Comparison of ENCODE assay signal across 13 cellular contexts in the genomic region with DNA sequence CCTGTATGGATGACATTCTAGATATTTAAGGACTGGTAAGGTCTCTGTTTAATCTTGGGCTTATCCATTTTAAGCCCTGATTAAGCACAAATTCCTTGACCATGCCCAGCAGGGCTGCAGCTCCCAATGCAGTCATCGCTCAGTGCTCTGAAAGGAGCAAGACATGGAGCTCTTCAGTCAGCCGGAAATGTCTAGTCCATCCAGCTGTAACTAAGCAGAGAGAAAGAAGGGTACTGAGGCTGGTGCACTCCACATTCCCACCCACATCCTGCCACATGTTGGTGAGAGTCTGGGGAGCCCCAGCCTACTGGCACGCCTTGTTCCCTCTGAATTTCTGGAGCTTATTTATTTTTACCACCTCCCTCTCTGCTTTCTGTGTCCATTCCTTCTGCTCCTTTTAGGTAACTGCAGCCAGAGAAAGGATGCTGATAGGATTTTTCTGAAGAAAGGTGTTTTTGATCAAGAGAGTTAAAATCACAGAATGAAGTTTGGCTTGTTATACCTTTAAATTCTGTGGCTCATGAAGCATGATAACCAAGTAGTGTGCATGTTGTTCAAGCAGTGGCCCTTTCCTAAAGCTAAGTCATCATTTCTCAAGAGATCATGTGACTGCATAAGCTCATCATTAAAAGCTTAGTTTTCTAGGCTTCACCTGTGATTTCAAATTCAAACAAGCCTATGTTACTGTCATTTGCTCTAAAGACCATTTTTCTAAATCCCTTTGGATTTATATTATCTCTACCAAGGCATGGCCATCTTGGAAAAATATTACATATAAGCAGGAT.
A peak's percentile ranks its signal among the peaks of the same experiment; 100 is the strongest.
DNase-seq lines count a peak whose midpoint lies in the region; ATAC-seq and TF ChIP-seq lines count a peak whose summit lies in the region.
"Had no signal": no experiment of that assay in that cellular context is flagged by ENCODE, and none has a peak within 500 bp of the region (broad histone marks: within the 10 kb centered on the region; RNA-seq: fewer than 3 reads in every experiment).

No MANE protein-coding gene starts in this region.

- intact Hi-C loops in activated CD4-positive, alpha-beta T cell treated with anti-CD3 and anti-CD28 coated beads for 36 hours (cut with DNase I, micrococcal nuclease): no loop called here

- H3K9ac ChIP-seq in BLaER1 (no peak overlapping the region), KMS-11 (no peak overlapping the region)

- H4K20me1 ChIP-seq in BLaER1 (peaks cover 98% of the 10 kb centered on the region), KMS-11 (ENCODE audit: insufficient read depth) (no peaks in the 10 kb centered on the region)

- H3K27me3 ChIP-seq in BLaER1 (no peaks in the 10 kb centered on the region), KMS-11 (ENCODE audit: insufficient read depth, low read depth) (no peaks in the 10 kb centered on the region)
- H3K27me3 ChIP-seq: transverse colon had no signal

- no peaks in the 10 kb centered on the region for H3K36me3 Mint-ChIP-seq in activated naive CD8-positive, alpha-beta T cell treated with anti-CD3 and anti-CD28 coated beads, Interleukin-2, amount 50 U/mL, for 24 hours (ENCODE audit: low read depth)
- H3K36me3 Mint-ChIP-seq in memory B cell: no peaks in the 10 kb centered on the region
- H3K36me3 Mint-ChIP-seq in activated CD4-positive, alpha-beta T cell treated with anti-CD3 and anti-CD28 coated beads for 36 hours (ENCODE audit: low read depth): peaks cover 3% of the 10 kb centered on the region

- peaks cover 14% of the 10 kb centered on the region; the same call in 1 of the 2 replicates for H3K36me3 ChIP-seq in BLaER1
- no peaks in the 10 kb centered on the region for H3K36me3 ChIP-seq in KMS-11 (ENCODE audit: insufficient read depth)
- H3K36me3 ChIP-seq: transverse colon had no signal

- no peaks in the 10 kb centered on the region for H3K9me3 Mint-ChIP-seq in activated naive CD8-positive, alpha-beta T cell treated with anti-CD3 and anti-CD28 coated beads, Interleukin-2, amount 50 U/mL, for 24 hours
- no peaks in the 10 kb centered on the region for H3K9me3 Mint-ChIP-seq in memory B cell
- H3K9me3 Mint-ChIP-seq in activated CD4-positive, alpha-beta T cell treated with anti-CD3 and anti-CD28 coated beads for 36 hours (ENCODE audit: low read depth): no peaks in the 10 kb centered on the region

- POLR2A ChIA-PET in activated CD4-positive, alpha-beta T cell treated with anti-CD3 and anti-CD28 coated beads for 36 hours (lab: Charles Lee): interaction anchor here (0.7 kb wide), 1 partner anchor 57 kb away, joined by 7 read pairs; no protein-coding TSS in a partner anchor

- no peaks in the 10 kb centered on the region for H3K9me3 ChIP-seq in BLaER1
- H3K9me3 ChIP-seq: transverse colon had no signal

- H3K4me1 ChIP-seq in BLaER1: peaks cover 62% of the 10 kb centered on the region
- H3K4me1 ChIP-seq in KMS-11 (ENCODE audit: low read depth, poor library complexity, severe bottlenecking): peaks cover 100% of the 10 kb centered on the region

- no peak overlapping the region for H3K27ac Mint-ChIP-seq in activated naive CD8-positive, alpha-beta T cell treated with anti-CD3 and anti-CD28 coated beads, Interleukin-2, amount 50 U/mL, for 24 hours
- peak overlapping the region; percentile 45 for H3K27ac Mint-ChIP-seq in memory B cell
- no peak overlapping the region for H3K27ac Mint-ChIP-seq in activated CD4-positive, alpha-beta T cell treated with anti-CD3 and anti-CD28 coated beads for 36 hours

- CTCF ChIA-PET in activated CD4-positive, alpha-beta T cell treated with anti-CD3 and anti-CD28 coated beads for 36 hours (lab: Charles Lee): interaction anchor here (0.5 to 1.6 kb wide), 7 partner anchors 9 to 566 kb away, joined by 3 to 6 read pairs (median 3); no protein-coding TSS in a partner anchor

- H3K4me3 ChIP-seq in BLaER1 (no peak overlapping the region), KMS-11 (IDR thresholded peaks at IDR 0.05; ENCODE audit: insufficient read depth, low read depth, low read length) (no peak overlapping the region)
- H3K4me3 ChIP-seq: transverse colon had no signal

- no peaks in the 10 kb centered on the region for H3K27me3 Mint-ChIP-seq in activated naive CD8-positive, alpha-beta T cell treated with anti-CD3 and anti-CD28 coated beads, Interleukin-2, amount 50 U/mL, for 24 hours
- no peaks in the 10 kb centered on the region for H3K27me3 Mint-ChIP-seq in memory B cell
- no peaks in the 10 kb centered on the region for H3K27me3 Mint-ChIP-seq in activated CD4-positive, alpha-beta T cell treated with anti-CD3 and anti-CD28 coated beads for 36 hours

- H2AFZ ChIP-seq in KMS-11 (ENCODE audit: low read depth): no peak overlapping the region

- peaks cover 87% of the 10 kb centered on the region for H3K79me2 ChIP-seq in KMS-11 (ENCODE audit: insufficient read depth, low read depth)

- H3K4me1 Mint-ChIP-seq in activated naive CD8-positive, alpha-beta T cell treated with anti-CD3 and anti-CD28 coated beads, Interleukin-2, amount 50 U/mL, for 24 hours: peaks cover 28% of the 10 kb centered on the region
- peaks cover 34% of the 10 kb centered on the region for H3K4me1 Mint-ChIP-seq in memory B cell
- H3K4me1 Mint-ChIP-seq in activated CD4-positive, alpha-beta T cell treated with anti-CD3 and anti-CD28 coated beads for 36 hours: peaks cover 27% of the 10 kb centered on the region

- no peak overlapping the region for H3K27ac ChIP-seq in BLaER1
- peak overlapping the region; percentile 86 for H3K27ac ChIP-seq in KMS-11
- H3K27ac ChIP-seq: transverse colon had no signal

- ATAC-seq in activated naive CD8-positive, alpha-beta T cell treated with anti-CD3 and anti-CD28 coated beads, Interleukin-2, amount 50 U/mL, for 24 hours: peak; percentile 46
- ATAC-seq in memory B cell (ENCODE audit: low read depth) (no peak), GM21717 (IDR thresholded peaks at IDR 0.05; ENCODE audit: unreplicated experiment) (no peak), HG03045 (IDR thresholded peaks at IDR 0.05; ENCODE audit: unreplicated experiment) (no peak)
- no peak for ATAC-seq in activated CD4-positive, alpha-beta T cell treated with anti-CD3 and anti-CD28 coated beads for 36 hours

- TF ChIP-seq CTCF in KMS-11 (conservative IDR thresholded peaks at IDR 0.05; ENCODE audit: low read depth, low read length): no peak

- H3K4me3 Mint-ChIP-seq in activated naive CD8-positive, alpha-beta T cell treated with anti-CD3 and anti-CD28 coated beads, Interleukin-2, amount 50 U/mL, for 24 hours: no peak overlapping the region
- no peak overlapping the region for H3K4me3 Mint-ChIP-seq in memory B cell
- H3K4me3 Mint-ChIP-seq in activated CD4-positive, alpha-beta T cell treated with anti-CD3 and anti-CD28 coated beads for 36 hours: no peak overlapping the region

- DNase-seq in activated naive CD8-positive, alpha-beta T cell treated with anti-CD3 and anti-CD28 coated beads, Interleukin-2, amount 50 U/mL, for 24 hours: no peak
- DNase-seq in memory B cell (ENCODE audit: low spot score in 2 of 2): no peak
- DNase-seq in activated CD4-positive, alpha-beta T cell treated with anti-CD3 and anti-CD28 coated beads for 36 hours: no peak
- no peak for DNase-seq in germinal center (ENCODE audit: low spot score)
- DNase-seq: amygdala; KG1; NCI-H187; stimulated activated CD4-positive, alpha-beta T cell treated with anti-CD3 and anti-CD28 coated beads, Interleukin-15, amount 100 ng/mL, for 24 hours; transverse colon had no signal

- H3K4me2 ChIP-seq in BLaER1: peak overlapping the region; percentile 12
- H3K4me2 ChIP-seq in KMS-11: peak overlapping the region; percentile 96
